In the genomic region with DNA sequence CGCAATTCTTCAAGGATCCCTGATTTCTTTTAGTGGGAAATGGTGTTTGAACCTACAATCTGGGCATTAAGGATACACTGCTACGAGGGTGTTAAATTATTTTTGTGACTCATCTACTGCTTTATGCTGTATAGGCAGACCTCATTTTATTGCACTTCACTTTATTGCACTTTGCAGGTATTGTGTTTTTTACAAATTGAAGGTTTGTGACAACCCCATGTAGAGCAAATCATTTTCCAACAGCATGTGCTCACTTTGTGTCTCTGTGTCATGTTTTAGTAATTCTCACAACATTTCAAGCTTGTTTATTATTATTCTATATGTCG, we compare ENCODE assay signal across 17 cellular contexts. TPM values are rescaled to one million over a fixed set of nuclear protein-coding genes. Genes with fewer than 3 reads are reported as not detected.
"Had no signal": no experiment of that assay in that cellular context is flagged by ENCODE, and none has a peak within 500 bp of the region (broad histone marks: within the 10 kb centered on the region; RNA-seq: fewer than 3 reads in every experiment).

No MANE protein-coding gene starts in this region.

- H3K4me1 Mint-ChIP-seq: endodermal cell, mesothelial cell of epicardium had no signal

- H3K27ac Mint-ChIP-seq: endodermal cell; mesothelial cell of epicardium; stimulated activated memory B cell treated with anti-CD40 and anti-IgM and Interleukin-4, amounts not matched to agents 10 μg/mL and 1 μg/mL and 100 μg/mL, for 72 hours had no signal

- DNase-seq: activated effector memory CD4-positive, alpha-beta T cell treated with Interleukin-2 at 50 U/mL for 16 hours; adrenal gland; dorsolateral prefrontal cortex; endodermal cell; gastrocnemius medialis; heart left ventricle; pancreas; T-helper 9 cell; tibial artery had no signal

- H3K27ac ChIP-seq: adrenal gland, cardiac muscle cell, dorsolateral prefrontal cortex, gastrocnemius medialis, heart left ventricle, pancreas, SJSA1, tibial artery had no signal

- H3K4me3 Mint-ChIP-seq: endodermal cell; mesothelial cell of epicardium; stimulated activated memory B cell treated with anti-CD40 and anti-IgM and Interleukin-4, amounts not matched to agents 10 μg/mL and 1 μg/mL and 100 μg/mL, for 72 hours had no signal

- H3K4me3 ChIP-seq: adrenal gland, cardiac muscle cell, dorsolateral prefrontal cortex, gastrocnemius medialis, heart left ventricle, lung, pancreas, SJSA1, tibial artery had no signal

- H3K27me3 ChIP-seq: heart left ventricle, SJSA1 had no signal

- H3K36me3 Mint-ChIP-seq: mesothelial cell of epicardium; stimulated activated memory B cell treated with anti-CD40 and anti-IgM and Interleukin-4, amounts not matched to agents 10 μg/mL and 1 μg/mL and 100 μg/mL, for 72 hours had no signal

- H3K9me3 ChIP-seq: adrenal gland, gastrocnemius medialis, pancreas, SJSA1, tibial artery had no signal

- ATAC-seq: gastrocnemius medialis; heart left ventricle; pancreas; stimulated activated memory B cell treated with anti-CD40 and anti-IgM and Interleukin-4, amounts not matched to agents 10 μg/mL and 1 μg/mL and 100 μg/mL, for 72 hours had no signal

- H3K27me3 Mint-ChIP-seq: stimulated activated memory B cell treated with anti-CD40 and anti-IgM and Interleukin-4, amounts not matched to agents 10 μg/mL and 1 μg/mL and 100 μg/mL, for 72 hours had no signal

- H3K9me3 Mint-ChIP-seq: endodermal cell; stimulated activated memory B cell treated with anti-CD40 and anti-IgM and Interleukin-4, amounts not matched to agents 10 μg/mL and 1 μg/mL and 100 μg/mL, for 72 hours had no signal

- H3K36me3 ChIP-seq: adrenal gland, cardiac muscle cell, gastrocnemius medialis, heart left ventricle, pancreas, SJSA1, tibial artery had no signal

- H3K4me1 ChIP-seq: adrenal gland, gastrocnemius medialis, heart left ventricle, pancreas, SJSA1, tibial artery had no signal

RNA-seq across cellular contexts. Expression of a gene that starts 19.2 kb away (rescaled TPM):
- total RNA-seq: cardiac muscle cell, myocyte, SJSA1 had no signal

RNA-seq across cellular contexts. Expression of a gene that starts 21.3 kb away (rescaled TPM):
- total RNA-seq: cardiac muscle cell, epithelial cell of proximal tubule, mesothelial cell of epicardium, myocyte, renal cortical epithelial cell, SJSA1 had no signal

RNA-seq across cellular contexts. Expression of a gene that starts 31.1 kb away (rescaled TPM):
- total RNA-seq: myocyte, SJSA1 had no signal

RNA-seq across cellular contexts. Expression of a gene that starts 58.5 kb away (rescaled TPM):
- total RNA-seq: cardiac muscle cell, epithelial cell of proximal tubule, mesothelial cell of epicardium, myocyte, renal cortical epithelial cell, SJSA1 had no signal

RNA-seq across cellular contexts. Expression of a gene that starts 59.2 kb away (rescaled TPM):
- total RNA-seq: cardiac muscle cell, epithelial cell of proximal tubule, mesothelial cell of epicardium, myocyte, renal cortical epithelial cell, SJSA1 had no signal
